ENCODE assay signal across 1 cellular context in the genomic region with DNA sequence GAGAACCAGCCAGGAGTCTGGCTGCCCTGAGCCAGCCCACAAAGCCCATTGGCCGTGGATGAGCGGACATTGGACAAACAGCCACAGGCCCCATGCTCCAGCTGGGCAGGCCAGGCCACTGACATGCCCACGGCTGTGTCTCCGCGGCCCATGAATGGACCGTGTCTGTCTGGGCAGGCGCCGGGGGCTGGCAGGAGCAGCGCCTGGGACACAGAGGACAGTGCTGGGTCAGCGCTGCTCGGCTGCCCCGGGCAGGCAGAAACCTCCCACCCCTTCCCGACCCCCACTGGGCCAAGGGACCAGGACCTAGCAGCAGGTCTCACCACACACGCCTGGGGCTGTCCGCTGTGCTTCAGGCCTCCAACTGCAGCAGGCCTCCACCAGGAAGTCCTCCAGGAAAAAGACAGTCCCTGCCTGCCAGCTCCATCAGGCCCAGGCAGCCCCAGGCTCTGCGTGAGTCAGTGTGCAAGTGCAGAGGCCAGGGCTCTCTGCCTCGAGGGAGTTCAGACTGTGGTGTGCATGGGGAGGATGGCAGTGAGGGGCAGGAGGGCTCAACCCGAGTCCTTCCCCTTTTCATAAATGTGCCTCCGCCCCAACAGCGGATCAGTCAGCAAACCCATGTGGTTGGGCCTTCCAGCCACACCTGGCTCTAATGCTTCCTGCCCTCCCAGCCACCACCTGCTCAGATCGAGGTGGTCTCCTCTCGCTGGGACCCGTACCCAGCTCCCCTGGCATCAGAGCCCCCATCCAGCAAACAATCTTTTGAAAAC.
TF ChIP-seq lines count a peak whose summit lies in the region.

No MANE protein-coding gene starts in this region.

TF ChIP-seq in HepG2, 621 proteins besides CTCF, POLR2A, EP300 and RAD21 (continues in another document):
- TF ChIP-seq ZNF274 (CRISPR knock-in tag; IDR thresholded peaks at IDR 0.05) (peak; percentile 46; the same call in 1 of the 2 replicates), KDM4B (CRISPR knock-in tag; IDR thresholded peaks at IDR 0.05) (no peak), SP140L (CRISPR knock-in tag; IDR thresholded peaks at IDR 0.05; ENCODE audit: borderline replicate concordance) (no peak), ZBTB20 (CRISPR knock-in tag; IDR thresholded peaks at IDR 0.05; ENCODE audit: borderline replicate concordance, low read depth) (no peak), ZNF619 (CRISPR knock-in tag; IDR thresholded peaks at IDR 0.05) (no peak), RBM39 (IDR thresholded peaks at IDR 0.05; ENCODE audit: low read depth, low read length, poor library complexity, severe bottlenecking) (peak; percentile 26), RFX5 (IDR thresholded peaks at IDR 0.05; ENCODE audit: low read depth, low read length) (no peak), TBL1XR1 (IDR thresholded peaks at IDR 0.05; ENCODE audit: borderline replicate concordance, low read length, partially characterized antibody) (no peak), GATAD1 (CRISPR knock-in tag; IDR thresholded peaks at IDR 0.05) (no peak), KMT2B (CRISPR knock-in tag; IDR thresholded peaks at IDR 0.05) (no peak), PPARG (CRISPR knock-in tag; conservative IDR thresholded peaks at IDR 0.05) (no peak), MAFG (CRISPR knock-in tag; IDR thresholded peaks at IDR 0.05) (no peak), NCOA2 (CRISPR knock-in tag; IDR thresholded peaks at IDR 0.05) (no peak), HDAC2 (CRISPR knock-in tag; IDR thresholded peaks at IDR 0.05) (no peak; the same call in 1 of the 2 replicates), FOXK1 (CRISPR knock-in tag; IDR thresholded peaks at IDR 0.05; ENCODE audit: borderline replicate concordance, low read depth) (no peak), HMGA1 (CRISPR knock-in tag; conservative IDR thresholded peaks at IDR 0.05) (no peak), AKAP8 (CRISPR knock-in tag; IDR thresholded peaks at IDR 0.05) (peak; percentile 75; the same call in 1 of the 2 replicates), ZNF850 (CRISPR knock-in tag; conservative IDR thresholded peaks at IDR 0.05) (no peak), ESRRA (CRISPR knock-in tag; IDR thresholded peaks at IDR 0.05; ENCODE audit: low read depth) (no peak), KLF13 (CRISPR knock-in tag; IDR thresholded peaks at IDR 0.05) (no peak), ZNF30 (CRISPR knock-in tag; IDR thresholded peaks at IDR 0.05) (no peak), ZNF562 (CRISPR knock-in tag; IDR thresholded peaks at IDR 0.05; ENCODE audit: borderline replicate concordance) (no peak), KLF15 (CRISPR knock-in tag; IDR thresholded peaks at IDR 0.05; ENCODE audit: borderline replicate concordance) (0 out of 2 replicates have a peak, but pooled peaks have one; percentile 2), ZNF605 (CRISPR knock-in tag; IDR thresholded peaks at IDR 0.05) (0 out of 2 replicates have a peak, but pooled peaks have one; percentile 85), NFATC3 (CRISPR knock-in tag; IDR thresholded peaks at IDR 0.05) (0 out of 2 replicates have a peak, but pooled peaks have one; percentile 11), KLF12 (CRISPR knock-in tag; IDR thresholded peaks at IDR 0.05; ENCODE audit: borderline replicate concordance) (no peak), ZNF33B (CRISPR knock-in tag; IDR thresholded peaks at IDR 0.05) (0 out of 2 replicates have a peak, but pooled peaks have one; percentile 42), ZNF232 (CRISPR knock-in tag; IDR thresholded peaks at IDR 0.05; ENCODE audit: borderline replicate concordance) (no peak), SAP130 (CRISPR knock-in tag; IDR thresholded peaks at IDR 0.05; ENCODE audit: low read depth) (peak; percentile 41), FOXK2 (IDR thresholded peaks at IDR 0.05) (no peak), ZNF598 (CRISPR knock-in tag; IDR thresholded peaks at IDR 0.05; ENCODE audit: borderline replicate concordance) (no peak), HOXA9 (CRISPR knock-in tag; IDR thresholded peaks at IDR 0.05; ENCODE audit: borderline replicate concordance) (no peak), ZNF326 (CRISPR knock-in tag; IDR thresholded peaks at IDR 0.05; ENCODE audit: borderline replicate concordance) (no peak), SRSF1 (optimal IDR thresholded peaks at IDR 0.05; ENCODE audit: low read depth, low read length) (no peak), ZNF10 (CRISPR knock-in tag; IDR thresholded peaks at IDR 0.05; ENCODE audit: borderline replicate concordance, low read depth) (no peak), ZBTB3 (CRISPR knock-in tag; IDR thresholded peaks at IDR 0.05; ENCODE audit: borderline replicate concordance, low read depth) (no peak), GTF2F1 (IDR thresholded peaks at IDR 0.05; ENCODE audit: low read length) (no peak), ZNF207 (IDR thresholded peaks at IDR 0.05; ENCODE audit: borderline replicate concordance) (no peak), KDM3A (CRISPR knock-in tag; IDR thresholded peaks at IDR 0.05; ENCODE audit: low read depth) (peak; percentile 21; the same call in 1 of the 2 replicates), ZNF510 (CRISPR knock-in tag; IDR thresholded peaks at IDR 0.05; ENCODE audit: low read depth) (no peak), HMG20A (CRISPR knock-in tag; IDR thresholded peaks at IDR 0.05; ENCODE audit: borderline replicate concordance) (no peak), MTF2 (CRISPR knock-in tag; IDR thresholded peaks at IDR 0.05; ENCODE audit: borderline replicate concordance) (no peak)
- TF ChIP-seq, protein P1, sequence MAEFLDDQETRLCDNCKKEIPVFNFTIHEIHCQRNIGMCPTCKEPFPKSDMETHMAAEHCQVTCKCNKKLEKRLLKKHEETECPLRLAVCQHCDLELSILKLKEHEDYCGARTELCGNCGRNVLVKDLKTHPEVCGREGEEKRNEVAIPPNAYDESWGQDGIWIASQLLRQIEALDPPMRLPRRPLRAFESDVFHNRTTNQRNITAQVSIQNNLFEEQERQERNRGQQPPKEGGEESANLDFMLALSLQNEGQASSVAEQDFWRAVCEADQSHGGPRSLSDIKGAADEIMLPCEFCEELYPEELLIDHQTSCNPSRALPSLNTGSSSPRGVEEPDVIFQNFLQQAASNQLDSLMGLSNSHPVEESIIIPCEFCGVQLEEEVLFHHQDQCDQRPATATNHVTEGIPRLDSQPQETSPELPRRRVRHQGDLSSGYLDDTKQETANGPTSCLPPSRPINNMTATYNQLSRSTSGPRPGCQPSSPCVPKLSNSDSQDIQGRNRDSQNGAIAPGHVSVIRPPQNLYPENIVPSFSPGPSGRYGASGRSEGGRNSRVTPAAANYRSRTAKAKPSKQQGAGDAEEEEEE (CRISPR knock-in tag; IDR thresholded peaks at IDR 0.05; ENCODE audit: borderline replicate concordance): 0 out of 2 replicates have a peak, but pooled peaks have one; percentile 41
- TF ChIP-seq, protein P2, sequence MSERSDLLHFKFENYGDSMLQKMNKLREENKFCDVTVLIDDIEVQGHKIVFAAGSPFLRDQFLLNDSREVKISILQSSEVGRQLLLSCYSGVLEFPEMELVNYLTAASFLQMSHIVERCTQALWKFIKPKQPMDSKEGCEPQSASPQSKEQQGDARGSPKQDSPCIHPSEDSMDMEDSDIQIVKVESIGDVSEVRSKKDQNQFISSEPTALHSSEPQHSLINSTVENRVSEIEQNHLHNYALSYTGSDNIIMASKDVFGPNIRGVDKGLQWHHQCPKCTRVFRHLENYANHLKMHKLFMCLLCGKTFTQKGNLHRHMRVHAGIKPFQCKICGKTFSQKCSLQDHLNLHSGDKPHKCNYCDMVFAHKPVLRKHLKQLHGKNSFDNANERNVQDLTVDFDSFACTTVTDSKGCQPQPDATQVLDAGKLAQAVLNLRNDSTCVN (CRISPR knock-in tag; IDR thresholded peaks at IDR 0.05; ENCODE audit: borderline replicate concordance): no peak; the same call in 1 of the 2 replicates
- TF ChIP-seq, protein P3, sequence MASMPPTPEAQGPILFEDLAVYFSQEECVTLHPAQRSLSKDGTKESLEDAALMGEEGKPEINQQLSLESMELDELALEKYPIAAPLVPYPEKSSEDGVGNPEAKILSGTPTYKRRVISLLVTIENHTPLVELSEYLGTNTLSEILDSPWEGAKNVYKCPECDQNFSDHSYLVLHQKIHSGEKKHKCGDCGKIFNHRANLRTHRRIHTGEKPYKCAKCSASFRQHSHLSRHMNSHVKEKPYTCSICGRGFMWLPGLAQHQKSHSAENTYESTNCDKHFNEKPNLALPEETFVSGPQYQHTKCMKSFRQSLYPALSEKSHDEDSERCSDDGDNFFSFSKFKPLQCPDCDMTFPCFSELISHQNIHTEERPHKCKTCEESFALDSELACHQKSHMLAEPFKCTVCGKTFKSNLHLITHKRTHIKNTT (CRISPR knock-in tag; IDR thresholded peaks at IDR 0.05): no peak
- TF ChIP-seq, protein P4, sequence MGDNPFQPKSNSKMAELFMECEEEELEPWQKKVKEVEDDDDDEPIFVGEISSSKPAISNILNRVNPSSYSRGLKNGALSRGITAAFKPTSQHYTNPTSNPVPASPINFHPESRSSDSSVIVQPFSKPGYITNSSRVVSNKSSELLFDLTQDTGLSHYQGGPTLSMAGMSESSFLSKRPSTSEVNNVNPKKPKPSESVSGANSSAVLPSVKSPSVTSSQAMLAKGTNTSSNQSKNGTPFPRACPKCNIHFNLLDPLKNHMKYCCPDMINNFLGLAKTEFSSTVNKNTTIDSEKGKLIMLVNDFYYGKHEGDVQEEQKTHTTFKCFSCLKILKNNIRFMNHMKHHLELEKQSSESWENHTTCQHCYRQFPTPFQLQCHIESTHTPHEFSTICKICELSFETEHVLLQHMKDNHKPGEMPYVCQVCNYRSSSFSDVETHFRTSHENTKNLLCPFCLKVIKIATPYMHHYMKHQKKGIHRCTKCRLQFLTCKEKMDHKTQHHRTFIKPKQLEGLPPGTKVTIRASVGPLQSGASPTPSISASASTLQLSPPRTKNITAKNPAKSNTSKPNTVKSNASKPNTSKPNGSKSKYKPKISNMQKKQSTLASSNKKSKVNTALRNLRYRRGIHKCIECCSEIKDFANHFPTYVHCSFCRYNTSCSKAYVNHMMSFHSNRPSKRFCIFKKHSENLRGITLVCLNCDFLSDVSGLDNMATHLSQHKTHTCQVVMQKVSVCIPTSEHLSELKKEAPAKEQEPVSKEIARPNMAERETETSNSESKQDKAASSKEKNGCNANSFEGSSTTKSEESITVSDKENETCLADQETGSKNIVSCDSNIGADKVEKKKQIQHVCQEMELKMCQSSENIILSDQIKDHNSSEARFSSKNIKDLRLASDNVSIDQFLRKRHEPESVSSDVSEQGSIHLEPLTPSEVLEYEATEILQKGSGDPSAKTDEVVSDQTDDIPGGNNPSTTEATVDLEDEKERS (CRISPR knock-in tag; IDR thresholded peaks at IDR 0.05): no peak
- TF ChIP-seq, protein P5, sequence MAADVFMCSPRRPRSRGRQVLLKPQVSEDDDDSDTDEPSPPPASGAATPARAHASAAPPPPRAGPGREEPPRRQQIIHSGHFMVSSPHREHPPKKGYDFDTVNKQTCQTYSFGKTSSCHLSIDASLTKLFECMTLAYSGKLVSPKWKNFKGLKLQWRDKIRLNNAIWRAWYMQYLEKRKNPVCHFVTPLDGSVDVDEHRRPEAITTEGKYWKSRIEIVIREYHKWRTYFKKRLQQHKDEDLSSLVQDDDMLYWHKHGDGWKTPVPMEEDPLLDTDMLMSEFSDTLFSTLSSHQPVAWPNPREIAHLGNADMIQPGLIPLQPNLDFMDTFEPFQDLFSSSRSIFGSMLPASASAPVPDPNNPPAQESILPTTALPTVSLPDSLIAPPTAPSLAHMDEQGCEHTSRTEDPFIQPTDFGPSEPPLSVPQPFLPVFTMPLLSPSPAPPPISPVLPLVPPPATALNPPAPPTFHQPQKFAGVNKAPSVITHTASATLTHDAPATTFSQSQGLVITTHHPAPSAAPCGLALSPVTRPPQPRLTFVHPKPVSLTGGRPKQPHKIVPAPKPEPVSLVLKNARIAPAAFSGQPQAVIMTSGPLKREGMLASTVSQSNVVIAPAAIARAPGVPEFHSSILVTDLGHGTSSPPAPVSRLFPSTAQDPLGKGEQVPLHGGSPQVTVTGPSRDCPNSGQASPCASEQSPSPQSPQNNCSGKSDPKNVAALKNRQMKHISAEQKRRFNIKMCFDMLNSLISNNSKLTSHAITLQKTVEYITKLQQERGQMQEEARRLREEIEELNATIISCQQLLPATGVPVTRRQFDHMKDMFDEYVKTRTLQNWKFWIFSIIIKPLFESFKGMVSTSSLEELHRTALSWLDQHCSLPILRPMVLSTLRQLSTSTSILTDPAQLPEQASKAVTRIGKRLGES (CRISPR knock-in tag; IDR thresholded peaks at IDR 0.05; ENCODE audit: borderline replicate concordance): no peak
- TF ChIP-seq, protein P6, sequence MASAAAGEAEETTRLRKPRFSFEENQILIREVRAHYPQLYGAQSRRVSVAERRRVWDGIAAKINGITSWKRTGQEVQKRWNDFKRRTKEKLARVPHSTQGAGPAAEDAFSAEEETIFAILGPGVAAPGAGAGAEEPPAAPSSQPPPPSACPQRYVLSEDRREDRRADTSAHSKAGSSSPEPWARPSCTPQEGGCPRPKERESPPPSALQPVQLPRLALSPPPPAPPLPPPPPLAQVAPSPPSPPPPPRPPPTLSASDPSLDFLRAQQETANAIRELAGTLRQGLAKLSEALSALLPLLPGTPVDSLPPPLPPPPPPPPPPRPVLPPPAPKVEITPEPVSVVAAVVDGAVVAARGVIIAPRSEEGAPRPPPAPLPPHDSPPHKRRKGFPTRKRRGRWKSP (CRISPR knock-in tag; IDR thresholded peaks at IDR 0.05): no peak
- TF ChIP-seq, protein P7, sequence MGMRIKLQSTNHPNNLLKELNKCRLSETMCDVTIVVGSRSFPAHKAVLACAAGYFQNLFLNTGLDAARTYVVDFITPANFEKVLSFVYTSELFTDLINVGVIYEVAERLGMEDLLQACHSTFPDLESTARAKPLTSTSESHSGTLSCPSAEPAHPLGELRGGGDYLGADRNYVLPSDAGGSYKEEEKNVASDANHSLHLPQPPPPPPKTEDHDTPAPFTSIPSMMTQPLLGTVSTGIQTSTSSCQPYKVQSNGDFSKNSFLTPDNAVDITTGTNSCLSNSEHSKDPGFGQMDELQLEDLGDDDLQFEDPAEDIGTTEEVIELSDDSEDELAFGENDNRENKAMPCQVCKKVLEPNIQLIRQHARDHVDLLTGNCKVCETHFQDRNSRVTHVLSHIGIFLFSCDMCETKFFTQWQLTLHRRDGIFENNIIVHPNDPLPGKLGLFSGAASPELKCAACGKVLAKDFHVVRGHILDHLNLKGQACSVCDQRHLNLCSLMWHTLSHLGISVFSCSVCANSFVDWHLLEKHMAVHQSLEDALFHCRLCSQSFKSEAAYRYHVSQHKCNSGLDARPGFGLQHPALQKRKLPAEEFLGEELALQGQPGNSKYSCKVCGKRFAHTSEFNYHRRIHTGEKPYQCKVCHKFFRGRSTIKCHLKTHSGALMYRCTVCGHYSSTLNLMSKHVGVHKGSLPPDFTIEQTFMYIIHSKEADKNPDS (CRISPR knock-in tag; IDR thresholded peaks at IDR 0.05): no peak
